1 cellular context compared by ENCODE assay signal in the genomic region with DNA sequence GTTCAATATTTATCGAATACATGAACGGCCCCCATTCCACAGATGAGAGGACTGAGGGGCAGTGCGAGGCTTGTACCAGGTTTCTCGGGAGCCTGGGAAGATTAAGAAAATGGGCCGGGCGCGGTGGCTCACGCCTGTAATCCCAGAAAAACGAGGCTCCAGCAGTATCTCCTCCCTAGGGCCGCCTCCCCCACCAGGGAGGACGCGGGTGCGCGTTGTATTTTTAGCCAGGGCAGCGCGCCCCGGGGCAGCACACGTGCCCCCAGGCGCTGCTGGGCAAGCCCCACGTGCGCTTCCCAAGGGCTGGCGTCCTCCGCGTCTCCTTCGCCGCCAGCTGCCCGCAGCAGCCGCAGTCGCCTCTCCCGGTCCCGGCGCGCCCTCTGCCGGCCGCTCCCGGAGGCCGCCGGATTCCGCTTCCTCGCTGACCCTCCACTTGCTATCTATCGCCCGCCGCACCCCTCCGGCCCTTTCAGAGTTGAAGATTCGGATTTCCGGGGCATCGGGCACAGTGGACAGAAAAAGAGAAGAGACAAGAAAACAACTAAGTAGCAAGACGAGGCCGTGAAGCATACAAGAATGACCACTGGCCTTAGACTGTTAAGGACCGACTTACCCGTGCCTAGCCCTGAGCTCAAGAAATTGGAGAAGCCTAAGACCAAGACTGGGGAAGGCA.
TF ChIP-seq lines count a peak whose summit lies in the region.

No MANE protein-coding gene starts in this region.

TF ChIP-seq in HepG2, 621 proteins besides CTCF, POLR2A, EP300 and RAD21 (continued from another document and continues in another):
- TF ChIP-seq, protein P1, sequence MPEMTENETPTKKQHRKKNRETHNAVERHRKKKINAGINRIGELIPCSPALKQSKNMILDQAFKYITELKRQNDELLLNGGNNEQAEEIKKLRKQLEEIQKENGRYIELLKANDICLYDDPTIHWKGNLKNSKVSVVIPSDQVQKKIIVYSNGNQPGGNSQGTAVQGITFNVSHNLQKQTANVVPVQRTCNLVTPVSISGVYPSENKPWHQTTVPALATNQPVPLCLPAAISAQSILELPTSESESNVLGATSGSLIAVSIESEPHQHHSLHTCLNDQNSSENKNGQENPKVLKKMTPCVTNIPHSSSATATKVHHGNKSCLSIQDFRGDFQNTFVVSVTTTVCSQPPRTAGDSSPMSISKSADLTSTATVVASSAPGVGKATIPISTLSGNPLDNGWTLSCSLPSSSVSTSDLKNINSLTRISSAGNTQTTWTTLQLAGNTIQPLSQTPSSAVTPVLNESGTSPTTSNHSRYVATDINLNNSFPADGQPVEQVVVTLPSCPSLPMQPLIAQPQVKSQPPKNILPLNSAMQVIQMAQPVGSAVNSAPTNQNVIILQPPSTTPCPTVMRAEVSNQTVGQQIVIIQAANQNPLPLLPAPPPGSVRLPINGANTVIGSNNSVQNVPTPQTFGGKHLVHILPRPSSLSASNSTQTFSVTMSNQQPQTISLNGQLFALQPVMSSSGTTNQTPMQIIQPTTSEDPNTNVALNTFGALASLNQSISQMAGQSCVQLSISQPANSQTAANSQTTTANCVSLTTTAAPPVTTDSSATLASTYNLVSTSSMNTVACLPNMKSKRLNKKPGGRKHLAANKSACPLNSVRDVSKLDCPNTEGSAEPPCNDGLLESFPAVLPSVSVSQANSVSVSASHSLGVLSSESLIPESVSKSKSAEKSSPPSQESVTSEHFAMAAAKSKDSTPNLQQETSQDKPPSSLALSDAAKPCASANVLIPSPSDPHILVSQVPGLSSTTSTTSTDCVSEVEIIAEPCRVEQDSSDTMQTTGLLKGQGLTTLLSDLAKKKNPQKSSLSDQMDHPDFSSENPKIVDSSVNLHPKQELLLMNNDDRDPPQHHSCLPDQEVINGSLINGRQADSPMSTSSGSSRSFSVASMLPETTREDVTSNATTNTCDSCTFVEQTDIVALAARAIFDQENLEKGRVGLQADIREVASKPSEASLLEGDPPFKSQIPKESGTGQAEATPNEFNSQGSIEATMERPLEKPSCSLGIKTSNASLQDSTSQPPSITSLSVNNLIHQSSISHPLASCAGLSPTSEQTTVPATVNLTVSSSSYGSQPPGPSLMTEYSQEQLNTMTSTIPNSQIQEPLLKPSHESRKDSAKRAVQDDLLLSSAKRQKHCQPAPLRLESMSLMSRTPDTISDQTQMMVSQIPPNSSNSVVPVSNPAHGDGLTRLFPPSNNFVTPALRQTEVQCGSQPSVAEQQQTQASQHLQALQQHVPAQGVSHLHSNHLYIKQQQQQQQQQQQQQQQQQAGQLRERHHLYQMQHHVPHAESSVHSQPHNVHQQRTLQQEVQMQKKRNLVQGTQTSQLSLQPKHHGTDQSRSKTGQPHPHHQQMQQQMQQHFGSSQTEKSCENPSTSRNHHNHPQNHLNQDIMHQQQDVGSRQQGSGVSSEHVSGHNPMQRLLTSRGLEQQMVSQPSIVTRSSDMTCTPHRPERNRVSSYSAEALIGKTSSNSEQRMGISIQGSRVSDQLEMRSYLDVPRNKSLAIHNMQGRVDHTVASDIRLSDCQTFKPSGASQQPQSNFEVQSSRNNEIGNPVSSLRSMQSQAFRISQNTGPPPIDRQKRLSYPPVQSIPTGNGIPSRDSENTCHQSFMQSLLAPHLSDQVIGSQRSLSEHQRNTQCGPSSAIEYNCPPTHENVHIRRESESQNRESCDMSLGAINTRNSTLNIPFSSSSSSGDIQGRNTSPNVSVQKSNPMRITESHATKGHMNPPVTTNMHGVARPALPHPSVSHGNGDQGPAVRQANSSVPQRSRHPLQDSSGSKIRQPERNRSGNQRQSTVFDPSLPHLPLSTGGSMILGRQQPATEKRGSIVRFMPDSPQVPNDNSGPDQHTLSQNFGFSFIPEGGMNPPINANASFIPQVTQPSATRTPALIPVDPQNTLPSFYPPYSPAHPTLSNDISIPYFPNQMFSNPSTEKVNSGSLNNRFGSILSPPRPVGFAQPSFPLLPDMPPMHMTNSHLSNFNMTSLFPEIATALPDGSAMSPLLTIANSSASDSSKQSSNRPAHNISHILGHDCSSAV (CRISPR knock-in tag; IDR thresholded peaks at IDR 0.05; ENCODE audit: borderline replicate concordance): no peak
- TF ChIP-seq ZNF430 (CRISPR knock-in tag; IDR thresholded peaks at IDR 0.05) (no peak), ZKSCAN1 (IDR thresholded peaks at IDR 0.05; ENCODE audit: low read length) (no peak), ZNF33B (CRISPR knock-in tag; IDR thresholded peaks at IDR 0.05) (no peak), ZFP36L2 (CRISPR knock-in tag; IDR thresholded peaks at IDR 0.05) (no peak), SMAD3 (CRISPR knock-in tag; IDR thresholded peaks at IDR 0.05) (peak; percentile 35; the same call in 1 of the 2 replicates), ZNF644 (CRISPR knock-in tag; IDR thresholded peaks at IDR 0.05; ENCODE audit: low read depth) (no peak), ZNF749 (CRISPR knock-in tag; IDR thresholded peaks at IDR 0.05; ENCODE audit: borderline replicate concordance) (no peak), ZNF510 (CRISPR knock-in tag; IDR thresholded peaks at IDR 0.05; ENCODE audit: low read depth) (no peak), IRX3 (CRISPR knock-in tag; IDR thresholded peaks at IDR 0.05; ENCODE audit: borderline replicate concordance, low read depth) (no peak), ZNF556 (CRISPR knock-in tag; IDR thresholded peaks at IDR 0.05; ENCODE audit: borderline replicate concordance) (no peak), ZNF614 (CRISPR knock-in tag; IDR thresholded peaks at IDR 0.05; ENCODE audit: borderline replicate concordance) (peak; percentile 68; the same call in 1 of the 2 replicates), KAT7 (CRISPR knock-in tag; IDR thresholded peaks at IDR 0.05; ENCODE audit: borderline replicate concordance) (no peak), SATB2 (CRISPR knock-in tag; IDR thresholded peaks at IDR 0.05) (no peak), ZBTB1 (CRISPR knock-in tag; IDR thresholded peaks at IDR 0.05; ENCODE audit: borderline replicate concordance) (no peak), ZNF607 (CRISPR knock-in tag; IDR thresholded peaks at IDR 0.05; ENCODE audit: borderline replicate concordance) (0 out of 2 replicates have a peak, but pooled peaks have one; percentile 39), ATF7 (IDR thresholded peaks at IDR 0.05) (no peak), ATF7 (CRISPR knock-in tag; IDR thresholded peaks at IDR 0.05) (no peak), HES4 (CRISPR knock-in tag; IDR thresholded peaks at IDR 0.05; ENCODE audit: borderline replicate concordance) (no peak; the same call in 1 of the 2 replicates), PRPF4 (IDR thresholded peaks at IDR 0.05; ENCODE audit: low read depth, low read length, poor library complexity, severe bottlenecking) (no peak), KLF9 (CRISPR knock-in tag; IDR thresholded peaks at IDR 0.05; ENCODE audit: low read depth) (no peak), ZNF354B (CRISPR knock-in tag; IDR thresholded peaks at IDR 0.05) (no peak)
- TF ChIP-seq, protein P2, sequence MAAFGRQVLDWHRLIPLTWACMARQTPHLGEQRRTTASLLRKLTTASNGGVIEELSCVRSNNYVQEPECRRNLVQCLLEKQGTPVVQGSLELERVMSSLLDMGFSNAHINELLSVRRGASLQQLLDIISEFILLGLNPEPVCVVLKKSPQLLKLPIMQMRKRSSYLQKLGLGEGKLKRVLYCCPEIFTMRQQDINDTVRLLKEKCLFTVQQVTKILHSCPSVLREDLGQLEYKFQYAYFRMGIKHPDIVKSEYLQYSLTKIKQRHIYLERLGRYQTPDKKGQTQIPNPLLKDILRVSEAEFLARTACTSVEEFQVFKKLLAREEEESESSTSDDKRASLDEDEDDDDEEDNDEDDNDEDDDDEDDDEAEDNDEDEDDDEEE (CRISPR knock-in tag; IDR thresholded peaks at IDR 0.05): no peak
- TF ChIP-seq, protein P3, sequence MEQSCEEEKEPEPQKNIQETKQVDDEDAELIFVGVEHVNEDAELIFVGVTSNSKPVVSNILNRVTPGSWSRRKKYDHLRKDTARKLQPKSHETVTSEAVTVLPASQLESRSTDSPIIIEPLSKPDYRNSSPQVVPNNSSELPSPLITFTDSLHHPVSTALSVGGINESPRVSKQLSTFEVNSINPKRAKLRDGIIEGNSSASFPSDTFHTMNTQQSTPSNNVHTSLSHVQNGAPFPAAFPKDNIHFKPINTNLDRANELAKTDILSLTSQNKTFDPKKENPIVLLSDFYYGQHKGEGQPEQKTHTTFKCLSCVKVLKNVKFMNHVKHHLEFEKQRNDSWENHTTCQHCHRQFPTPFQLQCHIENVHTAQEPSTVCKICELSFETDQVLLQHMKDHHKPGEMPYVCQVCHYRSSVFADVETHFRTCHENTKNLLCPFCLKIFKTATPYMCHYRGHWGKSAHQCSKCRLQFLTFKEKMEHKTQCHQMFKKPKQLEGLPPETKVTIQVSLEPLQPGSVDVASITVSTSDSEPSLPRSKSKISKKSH (CRISPR knock-in tag; IDR thresholded peaks at IDR 0.05; ENCODE audit: borderline replicate concordance): no peak
- TF ChIP-seq, protein P4, sequence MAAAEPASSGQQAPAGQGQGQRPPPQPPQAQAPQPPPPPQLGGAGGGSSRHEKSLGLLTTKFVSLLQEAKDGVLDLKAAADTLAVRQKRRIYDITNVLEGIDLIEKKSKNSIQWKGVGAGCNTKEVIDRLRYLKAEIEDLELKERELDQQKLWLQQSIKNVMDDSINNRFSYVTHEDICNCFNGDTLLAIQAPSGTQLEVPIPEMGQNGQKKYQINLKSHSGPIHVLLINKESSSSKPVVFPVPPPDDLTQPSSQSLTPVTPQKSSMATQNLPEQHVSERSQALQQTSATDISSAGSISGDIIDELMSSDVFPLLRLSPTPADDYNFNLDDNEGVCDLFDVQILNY (CRISPR knock-in tag; conservative IDR thresholded peaks at IDR 0.05): no peak
- TF ChIP-seq, protein P5, sequence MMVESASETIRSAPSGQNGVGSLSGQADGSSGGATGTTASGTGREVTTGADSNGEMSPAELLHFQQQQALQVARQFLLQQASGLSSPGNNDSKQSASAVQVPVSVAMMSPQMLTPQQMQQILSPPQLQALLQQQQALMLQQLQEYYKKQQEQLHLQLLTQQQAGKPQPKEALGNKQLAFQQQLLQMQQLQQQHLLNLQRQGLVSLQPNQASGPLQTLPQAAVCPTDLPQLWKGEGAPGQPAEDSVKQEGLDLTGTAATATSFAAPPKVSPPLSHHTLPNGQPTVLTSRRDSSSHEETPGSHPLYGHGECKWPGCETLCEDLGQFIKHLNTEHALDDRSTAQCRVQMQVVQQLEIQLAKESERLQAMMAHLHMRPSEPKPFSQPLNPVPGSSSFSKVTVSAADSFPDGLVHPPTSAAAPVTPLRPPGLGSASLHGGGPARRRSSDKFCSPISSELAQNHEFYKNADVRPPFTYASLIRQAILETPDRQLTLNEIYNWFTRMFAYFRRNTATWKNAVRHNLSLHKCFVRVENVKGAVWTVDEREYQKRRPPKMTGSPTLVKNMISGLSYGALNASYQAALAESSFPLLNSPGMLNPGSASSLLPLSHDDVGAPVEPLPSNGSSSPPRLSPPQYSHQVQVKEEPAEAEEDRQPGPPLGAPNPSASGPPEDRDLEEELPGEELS (CRISPR knock-in tag; IDR thresholded peaks at IDR 0.05): no peak
- TF ChIP-seq, protein P6, sequence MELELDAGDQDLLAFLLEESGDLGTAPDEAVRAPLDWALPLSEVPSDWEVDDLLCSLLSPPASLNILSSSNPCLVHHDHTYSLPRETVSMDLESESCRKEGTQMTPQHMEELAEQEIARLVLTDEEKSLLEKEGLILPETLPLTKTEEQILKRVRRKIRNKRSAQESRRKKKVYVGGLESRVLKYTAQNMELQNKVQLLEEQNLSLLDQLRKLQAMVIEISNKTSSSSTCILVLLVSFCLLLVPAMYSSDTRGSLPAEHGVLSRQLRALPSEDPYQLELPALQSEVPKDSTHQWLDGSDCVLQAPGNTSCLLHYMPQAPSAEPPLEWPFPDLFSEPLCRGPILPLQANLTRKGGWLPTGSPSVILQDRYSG (CRISPR knock-in tag; IDR thresholded peaks at IDR 0.05): no peak
- TF ChIP-seq, protein P7, sequence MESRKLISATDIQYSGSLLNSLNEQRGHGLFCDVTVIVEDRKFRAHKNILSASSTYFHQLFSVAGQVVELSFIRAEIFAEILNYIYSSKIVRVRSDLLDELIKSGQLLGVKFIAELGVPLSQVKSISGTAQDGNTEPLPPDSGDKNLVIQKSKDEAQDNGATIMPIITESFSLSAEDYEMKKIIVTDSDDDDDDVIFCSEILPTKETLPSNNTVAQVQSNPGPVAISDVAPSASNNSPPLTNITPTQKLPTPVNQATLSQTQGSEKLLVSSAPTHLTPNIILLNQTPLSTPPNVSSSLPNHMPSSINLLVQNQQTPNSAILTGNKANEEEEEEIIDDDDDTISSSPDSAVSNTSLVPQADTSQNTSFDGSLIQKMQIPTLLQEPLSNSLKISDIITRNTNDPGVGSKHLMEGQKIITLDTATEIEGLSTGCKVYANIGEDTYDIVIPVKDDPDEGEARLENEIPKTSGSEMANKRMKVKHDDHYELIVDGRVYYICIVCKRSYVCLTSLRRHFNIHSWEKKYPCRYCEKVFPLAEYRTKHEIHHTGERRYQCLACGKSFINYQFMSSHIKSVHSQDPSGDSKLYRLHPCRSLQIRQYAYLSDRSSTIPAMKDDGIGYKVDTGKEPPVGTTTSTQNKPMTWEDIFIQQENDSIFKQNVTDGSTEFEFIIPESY (CRISPR knock-in tag; IDR thresholded peaks at IDR 0.05): peak; percentile 42; the same call in 1 of the 2 replicates
- TF ChIP-seq, protein P8, sequence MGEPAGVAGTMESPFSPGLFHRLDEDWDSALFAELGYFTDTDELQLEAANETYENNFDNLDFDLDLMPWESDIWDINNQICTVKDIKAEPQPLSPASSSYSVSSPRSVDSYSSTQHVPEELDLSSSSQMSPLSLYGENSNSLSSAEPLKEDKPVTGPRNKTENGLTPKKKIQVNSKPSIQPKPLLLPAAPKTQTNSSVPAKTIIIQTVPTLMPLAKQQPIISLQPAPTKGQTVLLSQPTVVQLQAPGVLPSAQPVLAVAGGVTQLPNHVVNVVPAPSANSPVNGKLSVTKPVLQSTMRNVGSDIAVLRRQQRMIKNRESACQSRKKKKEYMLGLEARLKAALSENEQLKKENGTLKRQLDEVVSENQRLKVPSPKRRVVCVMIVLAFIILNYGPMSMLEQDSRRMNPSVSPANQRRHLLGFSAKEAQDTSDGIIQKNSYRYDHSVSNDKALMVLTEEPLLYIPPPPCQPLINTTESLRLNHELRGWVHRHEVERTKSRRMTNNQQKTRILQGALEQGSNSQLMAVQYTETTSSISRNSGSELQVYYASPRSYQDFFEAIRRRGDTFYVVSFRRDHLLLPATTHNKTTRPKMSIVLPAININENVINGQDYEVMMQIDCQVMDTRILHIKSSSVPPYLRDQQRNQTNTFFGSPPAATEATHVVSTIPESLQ (CRISPR knock-in tag; conservative IDR thresholded peaks at IDR 0.05): no peak
- TF ChIP-seq, protein P9, sequence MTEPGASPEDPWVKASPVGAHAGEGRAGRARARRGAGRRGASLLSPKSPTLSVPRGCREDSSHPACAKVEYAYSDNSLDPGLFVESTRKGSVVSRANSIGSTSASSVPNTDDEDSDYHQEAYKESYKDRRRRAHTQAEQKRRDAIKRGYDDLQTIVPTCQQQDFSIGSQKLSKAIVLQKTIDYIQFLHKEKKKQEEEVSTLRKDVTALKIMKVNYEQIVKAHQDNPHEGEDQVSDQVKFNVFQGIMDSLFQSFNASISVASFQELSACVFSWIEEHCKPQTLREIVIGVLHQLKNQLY (CRISPR knock-in tag; IDR thresholded peaks at IDR 0.05): no peak
- TF ChIP-seq, protein P10, sequence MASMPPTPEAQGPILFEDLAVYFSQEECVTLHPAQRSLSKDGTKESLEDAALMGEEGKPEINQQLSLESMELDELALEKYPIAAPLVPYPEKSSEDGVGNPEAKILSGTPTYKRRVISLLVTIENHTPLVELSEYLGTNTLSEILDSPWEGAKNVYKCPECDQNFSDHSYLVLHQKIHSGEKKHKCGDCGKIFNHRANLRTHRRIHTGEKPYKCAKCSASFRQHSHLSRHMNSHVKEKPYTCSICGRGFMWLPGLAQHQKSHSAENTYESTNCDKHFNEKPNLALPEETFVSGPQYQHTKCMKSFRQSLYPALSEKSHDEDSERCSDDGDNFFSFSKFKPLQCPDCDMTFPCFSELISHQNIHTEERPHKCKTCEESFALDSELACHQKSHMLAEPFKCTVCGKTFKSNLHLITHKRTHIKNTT (CRISPR knock-in tag; IDR thresholded peaks at IDR 0.05): no peak
